21 cellular contexts compared by ENCODE assay signal in genomic region chr3:151154566-151154965, GRCh38. TPM values are rescaled to one million over a fixed set of nuclear protein-coding genes. Genes with fewer than 3 reads are reported as not detected.
DNase-seq lines count a peak whose midpoint lies in the region; TF ChIP-seq lines count a peak whose summit lies in the region.
"Had no signal": no experiment of that assay in that cellular context is flagged by ENCODE, and none has a peak within 500 bp of the region (broad histone marks: within the 10 kb centered on the region; RNA-seq: fewer than 3 reads in every experiment).

No MANE protein-coding gene starts in this region.

- no peaks in the 10 kb centered on the region for H3K27me3 Mint-ChIP-seq in activated naive CD8-positive, alpha-beta T cell treated with anti-CD3 and anti-CD28 coated beads for 36 hours

- WGBS in mesodermal cell (ENCODE audit: insufficient coverage in 2 of 2), 2 experiments = 97% methylated on average over 5 of the region's 6 CpGs; no CpG with 5 or more reads in 1 of the 2 experiments

- H3K4me1 Mint-ChIP-seq in activated naive CD8-positive, alpha-beta T cell treated with anti-CD3 and anti-CD28 coated beads for 36 hours = peaks cover 5% of the 10 kb centered on the region
- H3K4me1 Mint-ChIP-seq: CD14-positive monocyte; CD4-positive, CD25-positive, alpha-beta regulatory T cell had no signal

- peak; percentile 33 for DNase-seq in LNCaP clone FGC (ENCODE audit: low read depth)
- DNase-seq in fibroblast of villous mesenchyme (ENCODE audit: low read depth) = peak; percentile 4
- DNase-seq in activated naive CD8-positive, alpha-beta T cell treated with anti-CD3 and anti-CD28 coated beads for 36 hours = no peak
- no peak for DNase-seq in NCI-H2196 treated with DMSO at 0.1 percent for 48 hours (lab: John Stamatoyannopoulos, UW; ENCODE audit: unreplicated experiment)
- no peak for DNase-seq in stimulated activated CD4-positive, alpha-beta T cell treated with anti-CD3 and anti-CD28 coated beads, Interleukin-15, amount 100 ng/mL, for 24 hours
- no peak for DNase-seq in NCI-H524 treated with DMSO at 0.1 percent for 48 hours (lab: John Stamatoyannopoulos, UW)
- DNase-seq: 8988T; ACHN; BE2C; C1 segment of cervical spinal cord; Caco-2; Calu3; CD4-positive, CD25-positive, alpha-beta regulatory T cell; CD8-positive, alpha-beta T cell; DMS79 treated with DMSO at 0.1 percent for 48 hours; GF-D8 had no signal

- H3K36me3 ChIP-seq in mesodermal cell (ENCODE audit: control insufficient read depth, insufficient read depth, low read length) = no peaks in the 10 kb centered on the region

- H3K4me1 ChIP-seq in mesodermal cell (ENCODE audit: control insufficient read depth, insufficient read depth, low read length, poor library complexity, severe bottlenecking) = peaks cover 21% of the 10 kb centered on the region
- H3K4me1 ChIP-seq: BLaER1 had no signal

- H3K9me3 ChIP-seq in mesodermal cell (ENCODE audit: control insufficient read depth, low read length) = no peaks in the 10 kb centered on the region
- H3K9me3 ChIP-seq: BE2C, BLaER1, Caco-2 had no signal

- H3K4me3 ChIP-seq in LNCaP clone FGC (ENCODE audit: low read depth, low read length) = no peak overlapping the region
- no peak overlapping the region for H3K4me3 ChIP-seq in fibroblast of villous mesenchyme (ENCODE audit: low read depth, low read length)
- H3K4me3 ChIP-seq in mesodermal cell (ENCODE audit: extremely low read depth, insufficient read depth, low read length, poor library complexity, severe bottlenecking) = no peak overlapping the region
- H3K4me3 ChIP-seq: BLaER1 had no signal

- H3K27ac Mint-ChIP-seq in activated naive CD8-positive, alpha-beta T cell treated with anti-CD3 and anti-CD28 coated beads for 36 hours = no peak overlapping the region
- H3K27ac Mint-ChIP-seq: CD14-positive monocyte; CD4-positive, CD25-positive, alpha-beta regulatory T cell; CD8-positive, alpha-beta T cell had no signal

- TF ChIP-seq CTCF in LNCaP clone FGC (IDR thresholded peaks at IDR 0.05; ENCODE audit: control insufficient read depth, extremely low read depth, insufficient read depth) (no peak), fibroblast of villous mesenchyme (IDR thresholded peaks at IDR 0.05; ENCODE audit: insufficient read depth, low read depth, low read length) (no peak)

- H3K9me3 Mint-ChIP-seq in activated naive CD8-positive, alpha-beta T cell treated with anti-CD3 and anti-CD28 coated beads for 36 hours = no peaks in the 10 kb centered on the region
- H3K9me3 Mint-ChIP-seq: CD14-positive monocyte; CD4-positive, CD25-positive, alpha-beta regulatory T cell; CD8-positive, alpha-beta T cell had no signal

- H3K36me3 Mint-ChIP-seq in activated naive CD8-positive, alpha-beta T cell treated with anti-CD3 and anti-CD28 coated beads for 36 hours = no peaks in the 10 kb centered on the region
- H3K36me3 Mint-ChIP-seq: CD14-positive monocyte; CD4-positive, CD25-positive, alpha-beta regulatory T cell; CD8-positive, alpha-beta T cell had no signal

- H3K4me3 Mint-ChIP-seq in activated naive CD8-positive, alpha-beta T cell treated with anti-CD3 and anti-CD28 coated beads for 36 hours = no peak overlapping the region
- H3K4me3 Mint-ChIP-seq: CD14-positive monocyte; CD4-positive, CD25-positive, alpha-beta regulatory T cell; CD8-positive, alpha-beta T cell had no signal

- H3K27ac ChIP-seq in mesodermal cell (ENCODE audit: low read depth, low read length, severe bottlenecking) = peak overlapping the region; percentile 86
- H3K27ac ChIP-seq: BLaER1 had no signal

RNA-seq across cellular contexts. Expression of gene GPR171, which starts 48.5 kb away (rescaled TPM):
- not detected in 2 replicates for total RNA-seq in fibroblast of villous mesenchyme
- not detected for polyA plus RNA-seq in mesodermal cell (2013, experiment 1 of 2)
- polyA plus RNA-seq in mesodermal cell (2013, experiment 2 of 2) = not detected
- 100 to 1,000 TPM; 131 to 134 TPM for total RNA-seq in activated naive CD8-positive, alpha-beta T cell treated with anti-CD3 and anti-CD28 coated beads for 36 hours
- total RNA-seq: A673, Caco-2, Calu3 had no signal
- polyA plus RNA-seq: AG04450 had no signal

Comparison
In these comparisons a context has a peak if more than half of its experiments do, and no peak if none do; other contexts are left out.
1. DNase-seq: peak in LNCaP clone FGC (single experiment) and fibroblast of villous mesenchyme (single experiment); none in activated naive CD8-positive, alpha-beta T cell treated with anti-CD3 and anti-CD28 coated beads for 36 hours (single experiment), NCI-H2196 treated with DMSO at 0.1 percent for 48 hours (single experiment), stimulated activated CD4-positive, alpha-beta T cell treated with anti-CD3 and anti-CD28 coated beads, Interleukin-15, amount 100 ng/mL, for 24 hours (single experiment) and NCI-H524 treated with DMSO at 0.1 percent for 48 hours (single experiment).
2. RNA of gene GPR171, which starts 48.5 kb away (total RNA-seq): 131 to 134 TPM in activated naive CD8-positive, alpha-beta T cell treated with anti-CD3 and anti-CD28 coated beads for 36 hours; not detected in fibroblast of villous mesenchyme; every median in the first group is over 100 times any median in the second.